10 cellular contexts compared by ENCODE assay signal in genomic region chr11:65470433-65470832, GRCh38. TPM values are rescaled to one million over a fixed set of nuclear protein-coding genes. Genes with fewer than 3 reads are reported as not detected.
A peak's percentile ranks its signal among the peaks of the same experiment; 100 is the strongest.
DNase-seq lines count a peak whose midpoint lies in the region; ATAC-seq and TF ChIP-seq lines count a peak whose summit lies in the region.
"Had no signal": no experiment of that assay in that cellular context is flagged by ENCODE, and none has a peak within 500 bp of the region (broad histone marks: within the 10 kb centered on the region; RNA-seq: fewer than 3 reads in every experiment).

No MANE protein-coding gene starts in this region.

- H3K4me3 Mint-ChIP-seq in chondrocyte (ENCODE audit: unreplicated experiment) (no peak overlapping the region), nephron (peak overlapping the region in 1 of 3 experiments; percentile 59)

- H3K4me1 Mint-ChIP-seq in chondrocyte (ENCODE audit: low read depth) (peaks cover 38% of the 10 kb centered on the region), nephron (peaks cover 9% of the 10 kb centered on the region)

- H3K9me3 Mint-ChIP-seq in chondrocyte (ENCODE audit: low read depth) (no peaks in the 10 kb centered on the region), nephron (no peaks in the 10 kb centered on the region)

- no peak for TF ChIP-seq POLR2A in vagina (IDR thresholded peaks at IDR 0.05)

- no peaks in the 10 kb centered on the region for H3K36me3 ChIP-seq in heart right ventricle
- no peaks in the 10 kb centered on the region for H3K36me3 ChIP-seq in vagina

- H3K27ac ChIP-seq in heart right ventricle, result peak overlapping the region; percentile 86 to 100 (median 98)
- peak overlapping the region; percentile 100 for H3K27ac ChIP-seq in vagina

- H3K27me3 ChIP-seq in heart right ventricle (no peaks in the 10 kb centered on the region), vagina (no peaks in the 10 kb centered on the region)

- intact Hi-C loops in heart right ventricle (cut with DNase I) (loop anchor here in 9 of 10 donors (2.0 to 10.0 kb wide), 10 partner anchors 34 to 88 kb away; partner anchors contain the start of genes NEAT1 (in 1 of the 9) and SLC25A45 (in 1 of the 9)), cardiac septum (cut with DNase I) (loop anchor here (2.0 kb wide), 1 partner anchor 38 kb away; no protein-coding TSS in a partner anchor), vagina (cut with DNase I) (loop anchor here (5.0 kb wide), 1 partner anchor 37 kb away; no protein-coding TSS in a partner anchor)

- H3K27ac Mint-ChIP-seq in chondrocyte (ENCODE audit: unreplicated experiment) (peak overlapping the region; percentile 100), nephron (peak overlapping the region in 2 of 3 experiments; percentile 60 to 61)

- DNase-seq in heart right ventricle (no peak), cardiac septum (ENCODE audit: low spot score) (no peak), chondrocyte (ENCODE audit: low spot score) (no peak), vagina (ENCODE audit: extremely low spot score in 2 of 2) (no peak), middle frontal gyrus (ENCODE audit: extremely low spot score, low spot score) (no peak)
- no peak for DNase-seq in stimulated activated CD4-positive, alpha-beta T cell treated with anti-CD3 and anti-CD28 coated beads, Interleukin-4, amount 100 ng/mL, for 1 hour
- DNase-seq: H7, NCI-H2227 treated with DMSO at 0.1 percent for 48 hours had no signal

- H3K27me3 Mint-ChIP-seq in chondrocyte (ENCODE audit: low read depth) (no peaks in the 10 kb centered on the region), nephron (ENCODE audit: low read depth) (no peaks in the 10 kb centered on the region)

- H3K4me1 ChIP-seq in heart right ventricle (peaks cover 15 to 52% (median 36%) of the 10 kb centered on the region in 9 donors), vagina (peaks cover 34% of the 10 kb centered on the region)

- H3K4me3 ChIP-seq in heart right ventricle, result peak overlapping the region in 4 of 10 donors; percentile 16 to 44 (median 40)
- H3K4me3 ChIP-seq in vagina, result no peak overlapping the region

- TF ChIP-seq CTCF in heart right ventricle (IDR thresholded peaks at IDR 0.05) (no peak), chondrocyte (IDR thresholded peaks at IDR 0.05) (no peak), nephron (IDR thresholded peaks at IDR 0.05; ENCODE audit: unreplicated experiment in 3 of 3) (no peak), vagina (IDR thresholded peaks at IDR 0.05) (no peak)

- H3K36me3 Mint-ChIP-seq in chondrocyte (ENCODE audit: low read depth) (no peaks in the 10 kb centered on the region), nephron (ENCODE audit: low read depth) (no peaks in the 10 kb centered on the region)

- H3K9me3 ChIP-seq in heart right ventricle (no peaks in the 10 kb centered on the region), vagina (no peaks in the 10 kb centered on the region)

- peak in 2 of 8 donors; percentile 18 for ATAC-seq in heart right ventricle
- no peak for ATAC-seq in HG02973 (IDR thresholded peaks at IDR 0.05; ENCODE audit: unreplicated experiment)

- 53 to 61% methylated on average over 5 of the region's 5 CpGs for WGBS in heart right ventricle, 2 donors

RNA-seq across cellular contexts. Expression of gene MALAT1, which starts 28.4 kb away (rescaled TPM):
- 1,000 to 10,000 TPM; 4,742 to 8,462 (median 5,956) TPM for total RNA-seq in heart right ventricle
- 1,000 to 10,000 TPM in 1 of 2 donors, 100 to 1,000 TPM in 1; 205 to 8,339 TPM for polyA plus RNA-seq in heart right ventricle
- 9,850 TPM for total RNA-seq in cardiac septum
- total RNA-seq in chondrocyte, result 11,810 to 14,376 TPM (median 12,130 TPM) in 3 replicates
- 16,459 TPM for total RNA-seq in vagina

RNA-seq across cellular contexts. Expression of gene NEAT1, which starts 47.8 kb away (rescaled TPM):
- total RNA-seq in heart right ventricle (100 to 1,000 TPM; 284 to 808 (median 432) TPM), cardiac septum (668 TPM), chondrocyte (333 to 440 TPM (median 377 TPM) in 3 replicates), vagina (857 TPM)
- polyA plus RNA-seq in heart right ventricle, result 1,000 to 10,000 TPM in 1 of 2 donors, 100 to 1,000 TPM in 1; 103 to 1,899 TPM

RNA-seq across cellular contexts. Expression of gene SCYL1, which starts 54.5 kb away (rescaled TPM):
- 10 to 100 TPM; 47.4 to 66.9 (median 55.6) TPM for total RNA-seq in heart right ventricle
- polyA plus RNA-seq in heart right ventricle, result 100 to 1,000 TPM in 1 of 2 donors, 10 to 100 TPM in 1; 90.0 to 130 TPM
- 60.2 TPM for total RNA-seq in cardiac septum
- 108 to 123 TPM (median 120 TPM) in 3 replicates for total RNA-seq in chondrocyte
- 77.3 TPM for total RNA-seq in vagina
